ENCODE assay signal across 16 cellular contexts in genomic region chr2:31332521-31332920, GRCh38.
DNase-seq lines count a peak whose midpoint lies in the region; ATAC-seq and TF ChIP-seq lines count a peak whose summit lies in the region.
"Had no signal": no experiment of that assay in that cellular context is flagged by ENCODE, and none has a peak within 500 bp of the region (broad histone marks: within the 10 kb centered on the region; RNA-seq: fewer than 3 reads in every experiment).

No MANE protein-coding gene starts in this region.

- peak overlapping the region in 1 of 2 donors; percentile 44 for H3K27ac ChIP-seq in liver (ENCODE audit: low read depth in 1 of 2, low read length in 2 of 2)
- H3K27ac ChIP-seq: BLaER1, HL-60 had no signal

- no peak for TF ChIP-seq RAD21 in liver (IDR thresholded peaks at IDR 0.05)

- H3K4me1 ChIP-seq in liver (ENCODE audit: control insufficient read depth in 4 of 4, insufficient read depth in 4 of 4, low read length in 3 of 4): peaks cover 0 to 8% (median 1%) of the 10 kb centered on the region in 4 donors

- no peaks in the 10 kb centered on the region for H3K27me3 ChIP-seq in liver (ENCODE audit: control insufficient read depth in 4 of 4, insufficient read depth in 4 of 4, low read length in 3 of 4)
- H3K27me3 ChIP-seq: BLaER1 had no signal

- WGBS in liver: 70% methylated on average over 5 of the region's 5 CpGs

- TF ChIP-seq CTCF in liver (IDR thresholded peaks at IDR 0.05; ENCODE audit: low read depth, low read length, missing input control) (no peak), CD14-positive monocyte (IDR thresholded peaks at IDR 0.05) (no peak)

- peaks cover 0 to 2% (median 1%) of the 10 kb centered on the region in 3 donors for H3K27me3 Mint-ChIP-seq in CD14-positive monocyte (ENCODE audit: low read depth in 3 of 3)

- intact Hi-C loops in CD14-positive monocyte (cut with micrococcal nuclease): loop anchor here (5.0 kb wide), 2 partner anchors 110 to 620 kb away; no protein-coding TSS in a partner anchor

- no peaks in the 10 kb centered on the region for H3K36me3 Mint-ChIP-seq in stimulated activated effector memory CD8-positive, alpha-beta T cell treated with anti-CD3 and anti-CD28 coated beads, Interleukin-12 subunit alpha, Interleukin-12 subunit beta, amount 100 ng/mL, for 72 hours
- H3K36me3 Mint-ChIP-seq in CD14-positive monocyte: no peaks in the 10 kb centered on the region

- H3K9ac ChIP-seq in liver (ENCODE audit: low read depth in 1 of 2, low read length in 2 of 2): no peak overlapping the region
- H3K9ac ChIP-seq: BLaER1 had no signal

- H3K4me3 Mint-ChIP-seq in stimulated activated effector memory CD8-positive, alpha-beta T cell treated with anti-CD3 and anti-CD28 coated beads, Interleukin-12 subunit alpha, Interleukin-12 subunit beta, amount 100 ng/mL, for 72 hours: no peak overlapping the region
- H3K4me3 Mint-ChIP-seq in CD14-positive monocyte: no peak overlapping the region
- H3K4me3 Mint-ChIP-seq: CD4-positive, alpha-beta T cell had no signal

- no peak overlapping the region for H3K4me3 ChIP-seq in liver (ENCODE audit: low read depth in 1 of 3, low read length in 3 of 3)
- H3K4me3 ChIP-seq: BLaER1, GM12878 had no signal

- peaks cover 0 to 16% (median 7%) of the 10 kb centered on the region in 4 donors for H3K36me3 ChIP-seq in liver (ENCODE audit: control insufficient read depth in 4 of 4, insufficient read depth in 3 of 4, low read depth in 1 of 4, low read length in 3 of 4)
- H3K36me3 ChIP-seq: BLaER1 had no signal

- ATAC-seq in stimulated activated effector memory CD8-positive, alpha-beta T cell treated with anti-CD3 and anti-CD28 coated beads, Interleukin-12 subunit alpha, Interleukin-12 subunit beta, amount 100 ng/mL, for 72 hours: no peak

- in situ Hi-C loops in SK-MEL-5 (cut with HindIII; ENCODE audit: low pct_unique_long_range_greater_than_20kb, low sequenced_read_pairs): no loop called here

- no peaks in the 10 kb centered on the region for H3K4me1 Mint-ChIP-seq in stimulated activated effector memory CD8-positive, alpha-beta T cell treated with anti-CD3 and anti-CD28 coated beads, Interleukin-12 subunit alpha, Interleukin-12 subunit beta, amount 100 ng/mL, for 72 hours
- peaks cover 9% of the 10 kb centered on the region for H3K4me1 Mint-ChIP-seq in CD14-positive monocyte

- H3K27ac Mint-ChIP-seq in stimulated activated effector memory CD8-positive, alpha-beta T cell treated with anti-CD3 and anti-CD28 coated beads, Interleukin-12 subunit alpha, Interleukin-12 subunit beta, amount 100 ng/mL, for 72 hours: peak overlapping the region; percentile 21
- H3K27ac Mint-ChIP-seq in CD14-positive monocyte: peak overlapping the region in 1 of 7 donors; percentile 44
- H3K27ac Mint-ChIP-seq: CD4-positive, alpha-beta T cell had no signal

- DNase-seq in activated CD8-positive, alpha-beta memory T cell treated with anti-CD3 and anti-CD28 coated beads for 24 hours: peak; percentile 38
- no peak for DNase-seq in activated CD8-positive, alpha-beta memory T cell treated with anti-CD3 and anti-CD28 coated beads, Interleukin-2, amount 50 U/mL, for 4 hours
- DNase-seq in SK-MEL-5 (ENCODE audit: low read depth, low spot score) (peak; percentile 28), superior temporal gyrus (ENCODE audit: extremely low spot score) (no peak), CD14-positive monocyte (ENCODE audit: low spot score) (no peak)
- peak in 1 of 2 donors; percentile 41 for DNase-seq in stimulated activated effector memory CD8-positive, alpha-beta T cell treated with anti-CD3 and anti-CD28 coated beads, Interleukin-12 subunit alpha, Interleukin-12 subunit beta, amount 100 ng/mL, for 72 hours (ENCODE audit: low spot score in 2 of 2)
- DNase-seq: 8988T; AML-193; Calu3; CD4-positive, alpha-beta T cell; DMS79; HCEC 1CT had no signal

- no peaks in the 10 kb centered on the region for H3K9me3 Mint-ChIP-seq in stimulated activated effector memory CD8-positive, alpha-beta T cell treated with anti-CD3 and anti-CD28 coated beads, Interleukin-12 subunit alpha, Interleukin-12 subunit beta, amount 100 ng/mL, for 72 hours
- peaks cover 0 to 5% (median 0%) of the 10 kb centered on the region in 7 donors for H3K9me3 Mint-ChIP-seq in CD14-positive monocyte
- H3K9me3 Mint-ChIP-seq: CD4-positive, alpha-beta T cell had no signal

- no peaks in the 10 kb centered on the region for H3K9me3 ChIP-seq in liver (ENCODE audit: control insufficient read depth in 4 of 4, low read length in 3 of 4)
- H3K9me3 ChIP-seq: BLaER1 had no signal

TF ChIP-seq in liver, 16 proteins besides CTCF, POLR2A, EP300 and RAD21:
- TF ChIP-seq MAX (IDR thresholded peaks at IDR 0.05) (no peak), ZBTB33 (IDR thresholded peaks at IDR 0.05) (no peak), GABPA (IDR thresholded peaks at IDR 0.05 in 1 of 2, conservative IDR thresholded peaks at IDR 0.05 in 1 of 2) (no peak), TAF1 (conservative IDR thresholded peaks at IDR 0.05) (no peak), RXRA (IDR thresholded peaks at IDR 0.05) (peak; percentile 75 to 84), YY1 (IDR thresholded peaks at IDR 0.05) (no peak), REST (IDR thresholded peaks at IDR 0.05) (no peak), FOXA1 (IDR thresholded peaks at IDR 0.05) (no peak), SP1 (IDR thresholded peaks at IDR 0.05) (peak; percentile 11), HNF4A (conservative IDR thresholded peaks at IDR 0.05) (peak; percentile 19 to 63), FOXA2 (IDR thresholded peaks at IDR 0.05) (no peak), JUND (IDR thresholded peaks at IDR 0.05) (peak in 1 of 2 donors; percentile 43), HNF4G (IDR thresholded peaks at IDR 0.05) (no peak), ATF3 (IDR thresholded peaks at IDR 0.05) (no peak), NR2F2 (IDR thresholded peaks at IDR 0.05) (peak; percentile 10), EGR1 (IDR thresholded peaks at IDR 0.05; ENCODE audit: low read depth in 2 of 2) (no peak)

Comparison
In these comparisons a context has a peak if more than half of its experiments do, and no peak if none do; other contexts are left out.
1. DNase-seq: peak in activated CD8-positive, alpha-beta memory T cell treated with anti-CD3 and anti-CD28 coated beads for 24 hours (single experiment) and SK-MEL-5 (single experiment); none in activated CD8-positive, alpha-beta memory T cell treated with anti-CD3 and anti-CD28 coated beads, Interleukin-2, amount 50 U/mL, for 4 hours (single experiment), superior temporal gyrus (single experiment) and CD14-positive monocyte (single experiment).